In the genomic region with DNA sequence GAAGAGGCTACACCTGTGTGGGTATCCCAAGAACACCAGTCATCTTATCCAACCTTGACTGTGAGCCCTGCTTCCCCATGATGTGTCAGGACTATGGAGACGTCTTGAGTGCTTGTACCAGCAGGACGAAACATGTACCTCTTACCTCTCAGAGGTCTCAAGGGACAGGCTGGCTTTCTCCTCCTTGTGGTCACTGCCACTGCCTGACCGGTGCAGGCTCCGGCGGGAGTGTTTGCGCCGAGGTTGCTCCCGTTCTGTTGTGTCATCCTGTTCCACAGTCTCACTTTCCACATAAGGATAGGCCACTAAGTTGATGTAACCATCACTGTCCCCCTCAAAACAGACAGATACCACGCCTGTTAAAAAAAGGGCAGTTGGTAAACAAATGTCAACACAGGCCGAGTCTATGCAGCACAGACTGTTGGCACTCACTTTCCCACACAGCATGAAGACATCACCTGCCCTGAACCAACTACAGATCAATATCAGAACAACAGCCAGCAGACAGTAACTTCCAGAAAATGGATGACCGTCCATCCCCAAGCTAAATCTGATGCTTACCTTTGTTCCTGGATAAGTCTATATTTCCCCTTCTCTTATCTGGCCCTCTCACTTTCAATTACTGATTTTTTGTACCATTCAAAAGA, we compare ENCODE assay signal across 15 cellular contexts. TPM values are rescaled to one million over a fixed set of nuclear protein-coding genes. Genes with fewer than 3 reads are reported as not detected.
DNase-seq lines count a peak whose midpoint lies in the region; ATAC-seq, FAIRE-seq and TF ChIP-seq lines count a peak whose summit lies in the region.
"Had no signal": no experiment of that assay in that cellular context is flagged by ENCODE, and none has a peak within 500 bp of the region (broad histone marks: within the 10 kb centered on the region; RNA-seq: fewer than 3 reads in every experiment).

No MANE protein-coding gene starts in this region.

- TF ChIP-seq EP300 in HepG2 (IDR thresholded peaks at IDR 0.05; ENCODE audit: low read depth in 2 of 2, low read length in 2 of 2) (no peak), HepG2 (CRISPR knock-in tag; IDR thresholded peaks at IDR 0.05; ENCODE audit: borderline replicate concordance) (no peak)

- CTCF ChIA-PET in HepG2 (lab: Yijun Ruan, JAX; ENCODE audit: low intra/inter-chr PET ratio, low total read pairs): no interaction called here
- CTCF ChIA-PET in CD8-positive, alpha-beta T cell (lab: Charles Lee): no interaction called here

- H3K79me2 ChIP-seq in HepG2 (ENCODE audit: insufficient read depth, low read length): no peaks in the 10 kb centered on the region

- H3K4me3 Mint-ChIP-seq in T-helper 2 cell treated with Interferon-gamma antibody and Interleukin-4, amounts not matched to agents 5 μg/mL and 100 μg/mL, for 36 hours: no peak overlapping the region
- no peak overlapping the region for H3K4me3 Mint-ChIP-seq in CD8-positive, alpha-beta T cell
- H3K4me3 Mint-ChIP-seq: H9 had no signal

- peaks cover 23% of the 10 kb centered on the region for H3K36me3 Mint-ChIP-seq in T-helper 2 cell treated with Interferon-gamma antibody and Interleukin-4, amounts not matched to agents 5 μg/mL and 100 μg/mL, for 36 hours (ENCODE audit: low read depth)
- peaks cover 56% of the 10 kb centered on the region for H3K36me3 Mint-ChIP-seq in CD8-positive, alpha-beta T cell

- H2AFZ ChIP-seq in HepG2 (ENCODE audit: low read length): no peak overlapping the region

- no peaks in the 10 kb centered on the region for H3K9me3 Mint-ChIP-seq in T-helper 2 cell treated with Interferon-gamma antibody and Interleukin-4, amounts not matched to agents 5 μg/mL and 100 μg/mL, for 36 hours
- H3K9me3 Mint-ChIP-seq in CD8-positive, alpha-beta T cell: no peaks in the 10 kb centered on the region
- H3K9me3 Mint-ChIP-seq: H9 had no signal

- no peaks in the 10 kb centered on the region for H3K4me1 ChIP-seq in right atrium auricular region
- peaks cover 12% of the 10 kb centered on the region for H3K4me1 ChIP-seq in HepG2 (ENCODE audit: insufficient read depth, low read length)
- H3K4me1 ChIP-seq in CD8-positive, alpha-beta T cell (ENCODE audit: insufficient read depth, low read length): no peaks in the 10 kb centered on the region
- H3K4me1 ChIP-seq: Caco-2 had no signal

- no peaks in the 10 kb centered on the region for H4K20me1 ChIP-seq in HepG2 (ENCODE audit: insufficient read depth, low read length)

- H3K4me2 ChIP-seq in HepG2 (ENCODE audit: low read depth, low read length): no peak overlapping the region
- H3K4me2 ChIP-seq: BLaER1 treated with 17β-estradiol and CSF1 and Interleukin-3, amounts not matched to agents 10 nM and 100 nM had no signal

- 99% methylated on average over 10 of the region's 11 CpGs for WGBS in HepG2 (ENCODE audit: low lambda C conversion rate)

- BruUV-seq in HepG2 (replicated peaks; lab: Mats Ljungman, UMichigan): no TSS peak

- POLR2A ChIA-PET in HepG2 (lab: Yijun Ruan, JAX): no interaction called here
- POLR2A ChIA-PET in CD8-positive, alpha-beta T cell (lab: Charles Lee): no interaction called here

- H3K27ac ChIP-seq in right atrium auricular region (no peak overlapping the region), HepG2 (ENCODE audit: extremely low read length, insufficient read depth, low read length) (no peak overlapping the region)
- H3K27ac ChIP-seq in CD8-positive, alpha-beta T cell (ENCODE audit: low read depth, low read length): no peak overlapping the region
- H3K27ac ChIP-seq: 22Rv1; BLaER1 treated with 17β-estradiol and CSF1 and Interleukin-3, amounts not matched to agents 10 nM and 100 nM had no signal

- H3K9me3 ChIP-seq in right atrium auricular region (no peaks in the 10 kb centered on the region), HepG2 (ENCODE audit: low read length) (no peaks in the 10 kb centered on the region)
- no peaks in the 10 kb centered on the region for H3K9me3 ChIP-seq in CD8-positive, alpha-beta T cell (ENCODE audit: low read length)
- H3K9me3 ChIP-seq: BLaER1 treated with 17β-estradiol and CSF1 and Interleukin-3, amounts not matched to agents 10 nM and 100 nM; Caco-2 had no signal

- no peaks in the 10 kb centered on the region for H3K27me3 Mint-ChIP-seq in T-helper 2 cell treated with Interferon-gamma antibody and Interleukin-4, amounts not matched to agents 5 μg/mL and 100 μg/mL, for 36 hours (ENCODE audit: low read depth)
- H3K27me3 Mint-ChIP-seq in CD8-positive, alpha-beta T cell (ENCODE audit: low read depth): no peaks in the 10 kb centered on the region

- in situ Hi-C loops in HepG2 (cut with HindIII; ENCODE audit: extremely low pct_ligation_motif_present, low pct_unique_long_range_greater_than_20kb): no loop called here

- no peak for ATAC-seq in HepG2
- no peak for ATAC-seq in CD8-positive, alpha-beta T cell

- H3K4me3 ChIP-seq in right atrium auricular region (no peak overlapping the region), HepG2 (replicated peaks in 1 of 3; ENCODE audit: insufficient read depth in 1 of 3, low read depth in 2 of 3, low read length in 3 of 3) (no peak overlapping the region)
- H3K4me3 ChIP-seq in CD8-positive, alpha-beta T cell (ENCODE audit: low read depth, low read length): no peak overlapping the region
- H3K4me3 ChIP-seq: BLaER1 treated with 17β-estradiol and CSF1 and Interleukin-3, amounts not matched to agents 10 nM and 100 nM had no signal

- H3K27ac Mint-ChIP-seq in T-helper 2 cell treated with Interferon-gamma antibody and Interleukin-4, amounts not matched to agents 5 μg/mL and 100 μg/mL, for 36 hours: peak overlapping the region; percentile 53
- no peak overlapping the region for H3K27ac Mint-ChIP-seq in CD8-positive, alpha-beta T cell

- TF ChIP-seq POLR2A in HepG2 (IDR thresholded peaks at IDR 0.05; ENCODE audit: insufficient read depth in 1 of 2, low read depth in 2 of 2, low read length in 2 of 2): no peak

- DNase-seq in T-helper 2 cell treated with Interferon-gamma antibody and Interleukin-4, amounts not matched to agents 5 μg/mL and 100 μg/mL, for 36 hours (ENCODE audit: low spot score): no peak
- DNase-seq in T-helper 2 cell (no peak), cardiac septum (ENCODE audit: low spot score) (peak; percentile 54), right atrium auricular region (ENCODE audit: low spot score) (no peak), HepG2 (ENCODE audit: low spot score) (no peak), NCI-H524 (lab: John Stamatoyannopoulos, UW) (no peak), midbrain (lab: John Stamatoyannopoulos, UW) (no peak)
- no peak for DNase-seq in CD8-positive, alpha-beta T cell
- DNase-seq: Caco-2, H9, NCI-H1417 treated with DMSO at 0.1 percent for 48 hours, NCI-H2029 treated with DMSO at 0.1 percent for 48 hours, NCI-H526 had no signal

- no peak for FAIRE-seq in HepG2 (lab: Jason Lieb, UNC)

- H3K27me3 ChIP-seq in right atrium auricular region (no peaks in the 10 kb centered on the region), HepG2 (ENCODE audit: control insufficient read depth in 1 of 2, insufficient read depth in 2 of 2, low read length in 2 of 2) (no peaks in the 10 kb centered on the region)
- no peaks in the 10 kb centered on the region for H3K27me3 ChIP-seq in CD8-positive, alpha-beta T cell (ENCODE audit: insufficient read depth, low read length)
- H3K27me3 ChIP-seq: BLaER1 treated with 17β-estradiol and CSF1 and Interleukin-3, amounts not matched to agents 10 nM and 100 nM had no signal

- peaks cover 53% of the 10 kb centered on the region for H3K36me3 ChIP-seq in right atrium auricular region
- peaks cover 18 to 55% of the 10 kb centered on the region in 2 experiments for H3K36me3 ChIP-seq in HepG2 (replicated peaks in 1 of 2; ENCODE audit: control insufficient read depth in 1 of 2, insufficient read depth in 2 of 2, low read length in 2 of 2)
- peaks cover 24% of the 10 kb centered on the region for H3K36me3 ChIP-seq in CD8-positive, alpha-beta T cell (ENCODE audit: insufficient read depth, low read length)

- TF ChIP-seq RAD21 in HepG2 (CRISPR knock-in tag; IDR thresholded peaks at IDR 0.05): no peak

- intact Hi-C loops in cardiac septum (cut with DNase I): no loop called here
- intact Hi-C loops in HepG2 (cut with micrococcal nuclease; ENCODE audit: unreplicated experiment): no loop called here
- intact Hi-C loops in CD8-positive, alpha-beta T cell (cut with DNase I, micrococcal nuclease): no loop called here

- no peak overlapping the region for H3K9ac ChIP-seq in HepG2 (ENCODE audit: insufficient read depth, low read depth, low read length)
- H3K9ac ChIP-seq: BLaER1 treated with 17β-estradiol and CSF1 and Interleukin-3, amounts not matched to agents 10 nM and 100 nM had no signal

- TF ChIP-seq CTCF in right atrium auricular region (IDR thresholded peaks at IDR 0.05) (no peak), HepG2 (CRISPR knock-in tag; IDR thresholded peaks at IDR 0.05) (no peak)
- no peak for TF ChIP-seq CTCF in CD8-positive, alpha-beta T cell (IDR thresholded peaks at IDR 0.05)

- peaks cover 3% of the 10 kb centered on the region for H3K4me1 Mint-ChIP-seq in T-helper 2 cell treated with Interferon-gamma antibody and Interleukin-4, amounts not matched to agents 5 μg/mL and 100 μg/mL, for 36 hours (ENCODE audit: low read depth)
- peaks cover 2% of the 10 kb centered on the region for H3K4me1 Mint-ChIP-seq in CD8-positive, alpha-beta T cell (ENCODE audit: low read depth)
- H3K4me1 Mint-ChIP-seq: H9 had no signal

RNA-seq across cellular contexts. Expression of a gene that starts 14.4 kb away (rescaled TPM):
- total RNA-seq in cardiac septum (19.5 TPM), right atrium auricular region (10 to 100 TPM; 12.0 to 21.7 TPM), HepG2 (2016; rRNA removed; fragmentation: Illumina TruSeq; extraction: Trizol) (21.7 and 23.1 TPM in 2 replicates)
- total RNA-seq in HepG2 (2016; cell fraction: cytosol; rRNA removed; fragmentation: Illumina TruSeq; extraction: Trizol; ENCODE audit: low read depth): 3.9 and 5.4 TPM in 2 replicates
- 21.2 and 23.8 TPM in 2 replicates for total RNA-seq in HepG2 (2016; cell fraction: insoluble cytoplasmic fraction; rRNA removed; fragmentation: Illumina TruSeq; extraction: Trizol)
- 7.3 and 8.9 TPM in 2 replicates for total RNA-seq in HepG2 (2016; cell fraction: membrane; rRNA removed; fragmentation: Illumina TruSeq; extraction: Trizol)
- total RNA-seq in HepG2 (2016; cell fraction: nucleus; rRNA removed; fragmentation: Illumina TruSeq; extraction: Trizol): 14.9 and 16.7 TPM in 2 replicates
- 6.5 and 9.1 TPM in 2 replicates for polyA plus RNA-seq in HepG2 (2011; rRNA removed)
- 6.3 and 8.4 TPM in 2 replicates for polyA plus RNA-seq in HepG2 (2011; cell fraction: cytosol; rRNA removed)
- polyA plus RNA-seq in HepG2 (2011; cell fraction: nucleus; rRNA removed): 15.5 and 21.5 TPM in 2 replicates
- 4.8 and 5.8 TPM in 2 replicates for polyA plus RNA-seq in HepG2 (2012)
- 3.3 and 3.7 TPM in 2 replicates for polyA plus RNA-seq in HepG2 (2016; cell fraction: cytosol; fragmentation: Illumina TruSeq; extraction: Trizol; ENCODE audit: low read depth)
- 17.8 and 18.8 TPM in 2 replicates for polyA plus RNA-seq in HepG2 (2016; cell fraction: insoluble cytoplasmic fraction; fragmentation: Illumina TruSeq; extraction: Trizol; ENCODE audit: low read depth)
- 4.7 and 5.8 TPM in 2 replicates for polyA plus RNA-seq in HepG2 (2016; cell fraction: membrane; fragmentation: Illumina TruSeq; extraction: Trizol; ENCODE audit: low read depth)
- 23.9 and 25.9 TPM in 2 replicates for polyA plus RNA-seq in HepG2 (2016; cell fraction: nucleus; fragmentation: Illumina TruSeq; extraction: Trizol; ENCODE audit: insufficient read depth, low read depth)
- polyA minus RNA-seq in HepG2 (2011; rRNA and poly(A)+ RNA removed; ENCODE audit: low replicate concordance): 21.4 and 30.7 TPM in 2 replicates
- polyA minus RNA-seq in HepG2 (2011; cell fraction: cytosol; rRNA and poly(A)+ RNA removed): 4.2 and 5.6 TPM in 2 replicates
- polyA minus RNA-seq in HepG2 (2011; cell fraction: nucleus; rRNA and poly(A)+ RNA removed): 12.6 and 20.3 TPM in 2 replicates
- 10 to 100 TPM; 34.9 to 36.6 TPM for total RNA-seq in CD8-positive, alpha-beta T cell

RNA-seq across cellular contexts. Expression of a gene that starts 18.7 kb away (rescaled TPM):
- total RNA-seq in cardiac septum: 0.35 TPM
- 1 to 10 TPM in 1 of 2 donors, under 1 TPM in 1; 0.44 to 1.1 TPM for total RNA-seq in right atrium auricular region
- total RNA-seq in HepG2 (2016; rRNA removed; fragmentation: Illumina TruSeq; extraction: Trizol): 0.35 TPM in 1 of 2 replicates, not detected in the other
- total RNA-seq in HepG2 (2016; cell fraction: cytosol; rRNA removed; fragmentation: Illumina TruSeq; extraction: Trizol; ENCODE audit: low read depth): 0.18 and 0.51 TPM in 2 replicates
- 0.13 and 0.45 TPM in 2 replicates for total RNA-seq in HepG2 (2016; cell fraction: insoluble cytoplasmic fraction; rRNA removed; fragmentation: Illumina TruSeq; extraction: Trizol)
- total RNA-seq in HepG2 (2016; cell fraction: membrane; rRNA removed; fragmentation: Illumina TruSeq; extraction: Trizol): 0.19 TPM in 1 of 2 replicates, not detected in the other
- not detected in 2 replicates for total RNA-seq in HepG2 (2016; cell fraction: nucleus; rRNA removed; fragmentation: Illumina TruSeq; extraction: Trizol)
- polyA plus RNA-seq in HepG2 (2011; rRNA removed): 0.21 TPM in 1 of 2 replicates, not detected in the other
- 0.03 and 0.07 TPM in 2 replicates for polyA plus RNA-seq in HepG2 (2011; cell fraction: cytosol; rRNA removed)
- polyA plus RNA-seq in HepG2 (2011; cell fraction: nucleus; rRNA removed): 3.1 and 7.8 TPM in 2 replicates
- 0.36 TPM in 1 of 2 replicates, not detected in the other for polyA plus RNA-seq in HepG2 (2012)
- 0.40 and 0.44 TPM in 2 replicates for polyA plus RNA-seq in HepG2 (2016; cell fraction: cytosol; fragmentation: Illumina TruSeq; extraction: Trizol; ENCODE audit: low read depth)
- polyA plus RNA-seq in HepG2 (2016; cell fraction: insoluble cytoplasmic fraction; fragmentation: Illumina TruSeq; extraction: Trizol; ENCODE audit: low read depth): 0.73 and 0.79 TPM in 2 replicates
- 0.40 and 0.43 TPM in 2 replicates for polyA plus RNA-seq in HepG2 (2016; cell fraction: membrane; fragmentation: Illumina TruSeq; extraction: Trizol; ENCODE audit: low read depth)
- 0.53 and 1.7 TPM in 2 replicates for polyA plus RNA-seq in HepG2 (2016; cell fraction: nucleus; fragmentation: Illumina TruSeq; extraction: Trizol; ENCODE audit: insufficient read depth, low read depth)
- polyA minus RNA-seq in HepG2 (2011; rRNA and poly(A)+ RNA removed; ENCODE audit: low replicate concordance): 1.8 and 3.5 TPM in 2 replicates
- polyA minus RNA-seq in HepG2 (2011; cell fraction: cytosol; rRNA and poly(A)+ RNA removed): 0.26 and 0.30 TPM in 2 replicates
- polyA minus RNA-seq in HepG2 (2011; cell fraction: nucleus; rRNA and poly(A)+ RNA removed): 0.75 and 2.1 TPM in 2 replicates
- 1 to 10 TPM; 1.5 to 3.5 TPM for total RNA-seq in CD8-positive, alpha-beta T cell
- total RNA-seq: Caco-2 had no signal

RNA-seq across cellular contexts. Expression of a gene that starts 48.2 kb away (rescaled TPM):
- total RNA-seq in cardiac septum: 19.7 TPM
- total RNA-seq in right atrium auricular region: 10 to 100 TPM; 24.0 to 30.9 TPM
- 17.7 and 20.0 TPM in 2 replicates for total RNA-seq in HepG2 (2016; rRNA removed; fragmentation: Illumina TruSeq; extraction: Trizol)
- 2.3 and 2.4 TPM in 2 replicates for total RNA-seq in HepG2 (2016; cell fraction: cytosol; rRNA removed; fragmentation: Illumina TruSeq; extraction: Trizol; ENCODE audit: low read depth)
- total RNA-seq in HepG2 (2016; cell fraction: insoluble cytoplasmic fraction; rRNA removed; fragmentation: Illumina TruSeq; extraction: Trizol): 18.9 TPM in 2 replicates
- total RNA-seq in HepG2 (2016; cell fraction: membrane; rRNA removed; fragmentation: Illumina TruSeq; extraction: Trizol): 10.5 and 11.3 TPM in 2 replicates
- 14.7 and 20.3 TPM in 2 replicates for total RNA-seq in HepG2 (2016; cell fraction: nucleus; rRNA removed; fragmentation: Illumina TruSeq; extraction: Trizol)
- polyA plus RNA-seq in HepG2 (2011; rRNA removed): 29.7 and 38.8 TPM in 2 replicates
- 15.7 and 20.5 TPM in 2 replicates for polyA plus RNA-seq in HepG2 (2011; cell fraction: cytosol; rRNA removed)
- polyA plus RNA-seq in HepG2 (2011; cell fraction: nucleus; rRNA removed): 37.9 and 43.4 TPM in 2 replicates
- polyA plus RNA-seq in HepG2 (2012): 17.1 and 20.6 TPM in 2 replicates
- polyA plus RNA-seq in HepG2 (2016; cell fraction: cytosol; fragmentation: Illumina TruSeq; extraction: Trizol; ENCODE audit: low read depth): 1.5 and 2.0 TPM in 2 replicates
- polyA plus RNA-seq in HepG2 (2016; cell fraction: insoluble cytoplasmic fraction; fragmentation: Illumina TruSeq; extraction: Trizol; ENCODE audit: low read depth): 13.9 and 19.8 TPM in 2 replicates
- 6.2 and 7.7 TPM in 2 replicates for polyA plus RNA-seq in HepG2 (2016; cell fraction: membrane; fragmentation: Illumina TruSeq; extraction: Trizol; ENCODE audit: low read depth)
- polyA plus RNA-seq in HepG2 (2016; cell fraction: nucleus; fragmentation: Illumina TruSeq; extraction: Trizol; ENCODE audit: insufficient read depth, low read depth): 23.1 and 24.9 TPM in 2 replicates
- 99.3 and 116 TPM in 2 replicates for polyA minus RNA-seq in HepG2 (2011; rRNA and poly(A)+ RNA removed; ENCODE audit: low replicate concordance)
- 24.3 and 30.4 TPM in 2 replicates for polyA minus RNA-seq in HepG2 (2011; cell fraction: cytosol; rRNA and poly(A)+ RNA removed)
- polyA minus RNA-seq in HepG2 (2011; cell fraction: nucleus; rRNA and poly(A)+ RNA removed): 29.6 and 33.9 TPM in 2 replicates
- 10 to 100 TPM; 34.3 to 36.6 TPM for total RNA-seq in CD8-positive, alpha-beta T cell

RNA-seq across cellular contexts. Expression of a gene that starts 48.8 kb away (rescaled TPM):
- total RNA-seq in cardiac septum (59.4 TPM), right atrium auricular region (10 to 100 TPM; 29.1 to 29.8 TPM), HepG2 (2016; rRNA removed; fragmentation: Illumina TruSeq; extraction: Trizol) (16.1 and 29.9 TPM in 2 replicates)
- total RNA-seq in HepG2 (2016; cell fraction: cytosol; rRNA removed; fragmentation: Illumina TruSeq; extraction: Trizol; ENCODE audit: low read depth): 7.6 and 8.9 TPM in 2 replicates
- 12.8 and 27.1 TPM in 2 replicates for total RNA-seq in HepG2 (2016; cell fraction: insoluble cytoplasmic fraction; rRNA removed; fragmentation: Illumina TruSeq; extraction: Trizol)
- total RNA-seq in HepG2 (2016; cell fraction: membrane; rRNA removed; fragmentation: Illumina TruSeq; extraction: Trizol): 10.8 and 12.7 TPM in 2 replicates
- 28.7 and 34.7 TPM in 2 replicates for total RNA-seq in HepG2 (2016; cell fraction: nucleus; rRNA removed; fragmentation: Illumina TruSeq; extraction: Trizol)
- 82.2 and 91.9 TPM in 2 replicates for polyA plus RNA-seq in HepG2 (2011; rRNA removed)
- 37.9 and 55.2 TPM in 2 replicates for polyA plus RNA-seq in HepG2 (2011; cell fraction: cytosol; rRNA removed)
- polyA plus RNA-seq in HepG2 (2011; cell fraction: nucleus; rRNA removed): 455 and 594 TPM in 2 replicates
- 27.9 and 34.2 TPM in 2 replicates for polyA plus RNA-seq in HepG2 (2012)
- 8.1 and 10.5 TPM in 2 replicates for polyA plus RNA-seq in HepG2 (2016; cell fraction: cytosol; fragmentation: Illumina TruSeq; extraction: Trizol; ENCODE audit: low read depth)
- polyA plus RNA-seq in HepG2 (2016; cell fraction: insoluble cytoplasmic fraction; fragmentation: Illumina TruSeq; extraction: Trizol; ENCODE audit: low read depth): 17.1 and 25.1 TPM in 2 replicates
- 14.9 and 15.8 TPM in 2 replicates for polyA plus RNA-seq in HepG2 (2016; cell fraction: membrane; fragmentation: Illumina TruSeq; extraction: Trizol; ENCODE audit: low read depth)
- polyA plus RNA-seq in HepG2 (2016; cell fraction: nucleus; fragmentation: Illumina TruSeq; extraction: Trizol; ENCODE audit: insufficient read depth, low read depth): 108 and 116 TPM in 2 replicates
- polyA minus RNA-seq in HepG2 (2011; rRNA and poly(A)+ RNA removed; ENCODE audit: low replicate concordance): 88.9 and 105 TPM in 2 replicates
- polyA minus RNA-seq in HepG2 (2011; cell fraction: cytosol; rRNA and poly(A)+ RNA removed): 26.2 and 30.5 TPM in 2 replicates
- 55.9 and 56.4 TPM in 2 replicates for polyA minus RNA-seq in HepG2 (2011; cell fraction: nucleus; rRNA and poly(A)+ RNA removed)
- total RNA-seq in CD8-positive, alpha-beta T cell: 10 to 100 TPM; 23.7 to 27.0 TPM

RNA-seq across cellular contexts. Expression of a gene that starts 48.9 kb away (rescaled TPM):
- total RNA-seq in cardiac septum (6.4 TPM), right atrium auricular region (1 to 10 TPM; 3.9 to 8.0 TPM), HepG2 (2016; rRNA removed; fragmentation: Illumina TruSeq; extraction: Trizol) (26.7 and 189 TPM in 2 replicates)
- 15.3 and 18.3 TPM in 2 replicates for total RNA-seq in HepG2 (2016; cell fraction: cytosol; rRNA removed; fragmentation: Illumina TruSeq; extraction: Trizol; ENCODE audit: low read depth)
- total RNA-seq in HepG2 (2016; cell fraction: insoluble cytoplasmic fraction; rRNA removed; fragmentation: Illumina TruSeq; extraction: Trizol): 25.3 and 197 TPM in 2 replicates
- total RNA-seq in HepG2 (2016; cell fraction: membrane; rRNA removed; fragmentation: Illumina TruSeq; extraction: Trizol): 14.6 and 16.5 TPM in 2 replicates
- 267 and 300 TPM in 2 replicates for total RNA-seq in HepG2 (2016; cell fraction: nucleus; rRNA removed; fragmentation: Illumina TruSeq; extraction: Trizol)
- polyA plus RNA-seq in HepG2 (2011; rRNA removed): 452 and 686 TPM in 2 replicates
- polyA plus RNA-seq in HepG2 (2011; cell fraction: cytosol; rRNA removed): 174 and 178 TPM in 2 replicates
- polyA plus RNA-seq in HepG2 (2011; cell fraction: nucleus; rRNA removed): 7,383 and 7,818 TPM in 2 replicates
- 313 and 330 TPM in 2 replicates for polyA plus RNA-seq in HepG2 (2012)
- polyA plus RNA-seq in HepG2 (2016; cell fraction: cytosol; fragmentation: Illumina TruSeq; extraction: Trizol; ENCODE audit: low read depth): 6.2 and 6.6 TPM in 2 replicates
- polyA plus RNA-seq in HepG2 (2016; cell fraction: insoluble cytoplasmic fraction; fragmentation: Illumina TruSeq; extraction: Trizol; ENCODE audit: low read depth): 20.9 and 21.3 TPM in 2 replicates
- polyA plus RNA-seq in HepG2 (2016; cell fraction: membrane; fragmentation: Illumina TruSeq; extraction: Trizol; ENCODE audit: low read depth): 9.6 and 10.0 TPM in 2 replicates
- polyA plus RNA-seq in HepG2 (2016; cell fraction: nucleus; fragmentation: Illumina TruSeq; extraction: Trizol; ENCODE audit: insufficient read depth, low read depth): 695 and 762 TPM in 2 replicates
- polyA minus RNA-seq in HepG2 (2011; rRNA and poly(A)+ RNA removed; ENCODE audit: low replicate concordance): 3.2 and 148 TPM in 2 replicates
- 42.2 and 50.5 TPM in 2 replicates for polyA minus RNA-seq in HepG2 (2011; cell fraction: cytosol; rRNA and poly(A)+ RNA removed)
- polyA minus RNA-seq in HepG2 (2011; cell fraction: nucleus; rRNA and poly(A)+ RNA removed): 323 and 384 TPM in 2 replicates
- 1 to 10 TPM; 8.6 to 9.1 TPM for total RNA-seq in CD8-positive, alpha-beta T cell
